19 cellular contexts compared by ENCODE assay signal in the genomic region with DNA sequence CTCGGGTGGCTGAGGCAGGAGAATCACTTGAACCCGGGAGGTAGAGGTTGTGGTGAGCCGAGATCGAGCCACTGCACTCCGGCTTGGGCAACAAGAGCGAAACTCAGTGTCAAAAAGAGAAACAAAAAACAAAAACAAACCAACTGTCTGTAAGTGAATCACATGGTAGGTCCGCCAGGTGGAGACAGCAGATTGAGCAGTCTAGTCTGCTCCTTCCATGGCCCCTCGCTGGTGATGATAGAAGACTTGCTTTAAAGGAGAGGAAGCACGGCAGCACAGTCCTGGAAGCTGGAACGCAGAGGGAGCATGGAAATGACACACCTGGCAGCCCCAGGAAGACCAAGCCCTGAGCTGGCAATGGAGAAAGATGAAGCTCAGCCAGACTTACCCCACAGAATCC. TPM values are rescaled to one million over a fixed set of nuclear protein-coding genes. Genes with fewer than 3 reads are reported as not detected.
DNase-seq lines count a peak whose midpoint lies in the region; ATAC-seq, FAIRE-seq and TF ChIP-seq lines count a peak whose summit lies in the region.
"Had no signal": no experiment of that assay in that cellular context is flagged by ENCODE, and none has a peak within 500 bp of the region (broad histone marks: within the 10 kb centered on the region; RNA-seq: fewer than 3 reads in every experiment).

No MANE protein-coding gene starts in this region.

- H3K27me3 ChIP-seq in KMS-11 (ENCODE audit: insufficient read depth, low read depth) (no peaks in the 10 kb centered on the region), mesendoderm (ENCODE audit: insufficient read depth, low read length, poor library complexity) (no peaks in the 10 kb centered on the region)
- H3K27me3 ChIP-seq: tibial nerve had no signal

- H3K4me1 ChIP-seq in KMS-11 (ENCODE audit: low read depth, poor library complexity, severe bottlenecking), result peaks cover 7% of the 10 kb centered on the region
- H3K4me1 ChIP-seq in mesendoderm (ENCODE audit: control insufficient read depth, low read depth, low read length), result no peaks in the 10 kb centered on the region

- no peak overlapping the region for H3K23ac ChIP-seq in mesendoderm (ENCODE audit: low read length)

- no peak overlapping the region for H2AK5ac ChIP-seq in mesendoderm (ENCODE audit: low read length)

- H4K8ac ChIP-seq in mesendoderm (ENCODE audit: low read depth, low read length), result no peak overlapping the region

- no peak overlapping the region for H3K4ac ChIP-seq in mesendoderm (ENCODE audit: low read depth, low read length)

- H3K79me1 ChIP-seq in mesendoderm (ENCODE audit: low read length), result no peaks in the 10 kb centered on the region

- no peak overlapping the region for H2BK120ac ChIP-seq in mesendoderm (ENCODE audit: low read depth, low read length)

- no peak for ATAC-seq in HG03460 (IDR thresholded peaks at IDR 0.05; ENCODE audit: unreplicated experiment)
- ATAC-seq: left lobe of liver, right cardiac atrium had no signal

- no peak overlapping the region for H2BK15ac ChIP-seq in mesendoderm (replicated peaks; ENCODE audit: low read depth)

- peak; percentile 52 for TF ChIP-seq CTCF in KMS-11 (conservative IDR thresholded peaks at IDR 0.05; ENCODE audit: low read depth, low read length)

- H3K9ac ChIP-seq in KMS-11 (peak overlapping the region; percentile 51; the same call in 1 of the 2 replicates), mesendoderm (ENCODE audit: low read length) (no peak overlapping the region)

- DNase-seq in DMS53 (lab: John Stamatoyannopoulos, UW) (peak; percentile 14), DMS53 treated with DMSO at 0.1 percent for 48 hours (lab: John Stamatoyannopoulos, UW; ENCODE audit: unreplicated experiment) (no peak), SHP77 treated with DMSO at 0.1 percent for 48 hours (lab: John Stamatoyannopoulos, UW) (peak; percentile 15), mesendoderm (peak; percentile 45), middle frontal gyrus (ENCODE audit: extremely low spot score, low spot score) (no peak), RCC 7860 (ENCODE audit: low spot score) (no peak)
- DNase-seq: activated CD8-positive, alpha-beta memory T cell treated with anti-CD3 and anti-CD28 coated beads, Interleukin-2, amount 50 U/mL, for 4 hours; activated naive CD4-positive, alpha-beta T cell treated with anti-CD3 and anti-CD28 coated beads, Interleukin-2, amount 10 ng/mL, durations not matched to agents 7 days and 5 days; CD4-positive, alpha-beta memory T cell; GF-D8; hippocampal formation; naive B cell; NCI-H524 treated with DMSO at 0.1 percent for 48 hours; right cardiac atrium; stimulated activated CD4-positive, alpha-beta T cell treated with anti-CD3 and anti-CD28 coated beads, Interleukin-4, amount 100 ng/mL, for 24 hours had no signal

- H3K27ac ChIP-seq in KMS-11 (peak overlapping the region; percentile 52; the same call in 1 of the 2 replicates), mesendoderm (ENCODE audit: low read depth, low read length) (no peak overlapping the region)
- H3K27ac ChIP-seq: tibial nerve had no signal

- FAIRE-seq in RCC 7860 (lab: Jason Lieb, UNC), result no peak

- no peak overlapping the region for H2BK5ac ChIP-seq in mesendoderm (ENCODE audit: low read length)

- H3K79me2 ChIP-seq in KMS-11 (ENCODE audit: insufficient read depth, low read depth) (no peaks in the 10 kb centered on the region), mesendoderm (ENCODE audit: control insufficient read depth, insufficient read depth, low read length) (no peaks in the 10 kb centered on the region)

- no CpG with 5 or more reads among the region's 10 CpGs for WGBS in mesendoderm (ENCODE audit: extremely low coverage, insufficient coverage, low lambda C conversion rate)

- H4K20me1 ChIP-seq in KMS-11 (ENCODE audit: insufficient read depth), result no peaks in the 10 kb centered on the region

- peak overlapping the region; percentile 80 for H2AFZ ChIP-seq in KMS-11 (ENCODE audit: low read depth)

- H3K36me3 ChIP-seq in KMS-11 (ENCODE audit: insufficient read depth) (no peaks in the 10 kb centered on the region), mesendoderm (ENCODE audit: control insufficient read depth, insufficient read depth, low read length) (no peaks in the 10 kb centered on the region)
- H3K36me3 ChIP-seq: tibial nerve had no signal

- H3K56ac ChIP-seq in mesendoderm (ENCODE audit: low read length), result no peak overlapping the region

- no peak overlapping the region for H4K5ac ChIP-seq in mesendoderm (ENCODE audit: low read length)

- H3K4me3 ChIP-seq in KMS-11 (IDR thresholded peaks at IDR 0.05; ENCODE audit: insufficient read depth, low read depth, low read length) (no peak overlapping the region), mesendoderm (ENCODE audit: low read length) (no peak overlapping the region)
- H3K4me3 ChIP-seq: tibial nerve had no signal

- H3K18ac ChIP-seq in mesendoderm (ENCODE audit: low read length), result no peak overlapping the region

- H3K4me2 ChIP-seq in KMS-11 (peak overlapping the region; percentile 61), mesendoderm (ENCODE audit: low read length) (no peak overlapping the region)

RNA-seq across cellular contexts. Expression of gene MGLL, which starts 31.4 kb away (rescaled TPM):
- 0.17 TPM for polyA plus RNA-seq in mesendoderm (2013, experiment 1 of 2)
- polyA plus RNA-seq in mesendoderm (2013, experiment 2 of 2), result 0.20 TPM

Comparison
In these comparisons a context has a peak if more than half of its experiments do, and no peak if none do; other contexts are left out.
1. DNase-seq: peak in DMS53 (single experiment), SHP77 treated with DMSO at 0.1 percent for 48 hours (single experiment) and mesendoderm (single experiment); none in DMS53 treated with DMSO at 0.1 percent for 48 hours (single experiment), middle frontal gyrus (single experiment) and RCC 7860 (single experiment).